Comparison of ENCODE assay signal across 19 cellular contexts in genomic region chr1:17664322-17664721, GRCh38.
"Had no signal": no experiment of that assay in that cellular context is flagged by ENCODE, and none has a peak within 500 bp of the region (broad histone marks: within the 10 kb centered on the region; RNA-seq: fewer than 3 reads in every experiment).

No MANE protein-coding gene starts in this region.

- DNase-seq: activated CD4-positive, alpha-beta memory T cell treated with anti-CD3 and anti-CD28 coated beads for 36 hours; activated CD4-positive, alpha-beta T cell treated with anti-CD3 and anti-CD28 coated beads for 4 hours; activated CD4-positive, CD25-positive, alpha-beta regulatory T cell; activated naive CD4-positive, alpha-beta T cell treated with anti-CD3 and anti-CD28 coated beads, Interleukin-2, amount 10 ng/mL, durations not matched to agents 7 days and 5 days; activated naive CD8-positive, alpha-beta T cell treated with anti-CD3 and anti-CD28 coated beads, Interleukin-2, amount 50 U/mL, for 24 hours; activated T-cell treated with anti-CD3 and anti-CD28 coated beads, Interleukin-2, amount 50 U/mL, for 48 hours; effector CD8-positive, alpha-beta T cell; glutamatergic neuron; hippocampal formation; kidney glomerular epithelial cell; left ventricle myocardium inferior; naive thymus-derived CD8-positive, alpha-beta T cell; stimulated activated CD4-positive, alpha-beta T cell treated with anti-CD3 and anti-CD28 coated beads, Interleukin-1b, Interleukin-23, amount 100 ng/mL, for 48 hours; T-helper 9 cell; tibial artery had no signal

- H3K9ac ChIP-seq: neural progenitor cell had no signal

- H3K36me3 ChIP-seq: neural progenitor cell had no signal

- H3K27me3 ChIP-seq: body of pancreas, cardiac muscle cell, neural progenitor cell, tibial artery had no signal

- H3K27ac ChIP-seq: body of pancreas, cardiac muscle cell, left ventricle myocardium inferior, neural progenitor cell, tibial artery had no signal

- H3K4me2 ChIP-seq: neural progenitor cell had no signal

- H3K9me3 ChIP-seq: body of pancreas, left ventricle myocardium inferior, tibial artery had no signal

- ATAC-seq: activated naive CD8-positive, alpha-beta T cell treated with anti-CD3 and anti-CD28 coated beads, Interleukin-2, amount 50 U/mL, for 24 hours; esophagus mucosa; naive thymus-derived CD8-positive, alpha-beta T cell had no signal

- H3K4me1 ChIP-seq: neural progenitor cell had no signal

- H3K4me3 ChIP-seq: body of pancreas, cardiac muscle cell, left ventricle myocardium inferior, neural progenitor cell, tibial artery had no signal

- H2AFZ ChIP-seq: neural progenitor cell had no signal
